In genomic region chr3:33313331-33313730, GRCh38 we compare ENCODE assay signal across 31 cellular contexts. TPM values are rescaled to one million over a fixed set of nuclear protein-coding genes. Genes with fewer than 3 reads are reported as not detected.
DNase-seq lines count a peak whose midpoint lies in the region; ATAC-seq, FAIRE-seq and TF ChIP-seq lines count a peak whose summit lies in the region.
"Had no signal": no experiment of that assay in that cellular context is flagged by ENCODE, and none has a peak within 500 bp of the region (broad histone marks: within the 10 kb centered on the region; RNA-seq: fewer than 3 reads in every experiment).

No MANE protein-coding gene starts in this region.

- no peak for TF ChIP-seq POLR2A in A549 (IDR thresholded peaks at IDR 0.05; ENCODE audit: low read length)
- TF ChIP-seq POLR2A in IMR-90 (IDR thresholded peaks at IDR 0.05; ENCODE audit: low read depth, low read length), result no peak

- H3K56ac ChIP-seq in IMR-90 (ENCODE audit: extremely low read depth, insufficient read depth, low read length), result no peak overlapping the region
- no peak overlapping the region for H3K56ac ChIP-seq in H9 (ENCODE audit: insufficient read length, low read depth, low read length)

- H3K27ac ChIP-seq in A549 (peak overlapping the region in 1 of 2 experiments; percentile 32; a peak in 2 of 6 replicates), IMR-90 (ENCODE audit: insufficient read depth, low read length) (no peak overlapping the region), brain microvascular endothelial cell (no peak overlapping the region), H9 (ENCODE audit: insufficient read length, low read depth, low read length) (no peak overlapping the region)
- H3K27ac ChIP-seq: dorsolateral prefrontal cortex, heart right ventricle, RWPE1, vagina had no signal

- peaks cover 6 to 10% of the 10 kb centered on the region in 2 experiments; a peak in 4 of 5 replicates for H3K9me3 Mint-ChIP-seq in H9
- H3K9me3 Mint-ChIP-seq: activated T-helper 2 cell treated with anti-CD3 and anti-CD28 coated beads, Interferon-gamma antibody, Interleukin-2, Interleukin-4, amounts not matched to agents 10 μg/mL and 5 μg/mL and 100 μg/mL, durations not matched to agents 14 hours and 24 hours and 36 hours; central memory CD8-positive, alpha-beta T cell had no signal

- no peak overlapping the region for H3K4me3 Mint-ChIP-seq in H9
- H3K4me3 Mint-ChIP-seq: activated CD8-positive, alpha-beta T cell treated with anti-CD3 and anti-CD28 coated beads, Interleukin-2, amount 10 ng/mL, durations not matched to agents 7 days and 5 days; activated naive CD8-positive, alpha-beta T cell; CD4-positive, alpha-beta T cell; central memory CD8-positive, alpha-beta T cell; GM23338; stimulated activated naive CD8-positive, alpha-beta T cell treated with anti-CD3 and anti-CD28 coated beads, Interleukin-15, Interleukin-2, amounts not matched to agents 100 ng/mL and 50 ng/mL, for 24 hours; T-helper 1 cell treated with Interleukin-12 subunit alpha and Interleukin-12 subunit beta and Interleukin-4 antibody, amounts not matched to agents 30 μg/mL and 1 μg/mL, for 36 hours had no signal

- no peak overlapping the region for H2AK9ac ChIP-seq in IMR-90 (replicated peaks; ENCODE audit: low read depth, low read length, poor library complexity)

- no peak overlapping the region for H3K27ac Mint-ChIP-seq in H9
- H3K27ac Mint-ChIP-seq: activated CD8-positive, alpha-beta T cell treated with anti-CD3 and anti-CD28 coated beads, Interleukin-2, amount 10 ng/mL, durations not matched to agents 7 days and 5 days; activated naive CD8-positive, alpha-beta T cell; activated T-helper 2 cell treated with anti-CD3 and anti-CD28 coated beads, Interferon-gamma antibody, Interleukin-2, Interleukin-4, amounts not matched to agents 10 μg/mL and 5 μg/mL and 100 μg/mL, durations not matched to agents 14 hours and 24 hours and 36 hours; CD4-positive, alpha-beta T cell; GM23338; stimulated activated naive CD8-positive, alpha-beta T cell treated with anti-CD3 and anti-CD28 coated beads, Interleukin-15, Interleukin-2, amounts not matched to agents 100 ng/mL and 50 ng/mL, for 24 hours; T-helper 1 cell treated with Interleukin-12 subunit alpha and Interleukin-12 subunit beta and Interleukin-4 antibody, amounts not matched to agents 30 μg/mL and 1 μg/mL, for 36 hours had no signal

- ATAC-seq in A549, result peak in 1 of 2 experiments; percentile 78; a peak in 3 of 6 replicates
- ATAC-seq in IMR-90 (ENCODE audit: low read depth), result peak; percentile 75
- ATAC-seq: activated CD8-positive, alpha-beta T cell treated with anti-CD3 and anti-CD28 coated beads, Interleukin-2, amount 10 ng/mL, durations not matched to agents 7 days and 5 days; GM23338; heart right ventricle had no signal

- H4K8ac ChIP-seq in IMR-90 (ENCODE audit: low read depth in 2 of 2, low read length in 2 of 2) (no peak overlapping the region), H9 (replicated peaks; ENCODE audit: insufficient read length, low read depth, low read length) (no peak overlapping the region)

- H3K79me1 ChIP-seq in IMR-90 (ENCODE audit: low read depth in 1 of 2, low read length in 2 of 2) (peaks cover 9 to 19% of the 10 kb centered on the region in 2 experiments; a peak in 3 of 4 replicates), H9 (ENCODE audit: insufficient read depth, low read depth, low read length, poor library complexity, severe bottlenecking) (no peaks in the 10 kb centered on the region)

- in situ Hi-C loops in IMR-90 (cut with MboI; ENCODE audit: low sequenced_read_pairs), result no loop called here
- in situ Hi-C loops in brain microvascular endothelial cell (cut with HindIII; ENCODE audit: low pct_ligation_motif_present, low sequenced_read_pairs), result no loop called here
- in situ Hi-C loops in GM13976 (cut with MboI; ENCODE audit: low sequenced_read_pairs, unreplicated experiment), result no loop called here

- no peak for TF ChIP-seq EP300 in A549 (IDR thresholded peaks at IDR 0.05)

- H3K36me3 Mint-ChIP-seq in H9 (ENCODE audit: insufficient read depth in 1 of 3, low read depth in 3 of 3), result peaks cover 0 to 6% (median 6%) of the 10 kb centered on the region in 3 experiments; a peak in 4 of 7 replicates

- no peak for FAIRE-seq in A549 (lab: Jason Lieb, UNC)
- FAIRE-seq: D721Med, GM12891 had no signal

- H4K5ac ChIP-seq in IMR-90 (ENCODE audit: low read depth, low read length) (no peak overlapping the region), H9 (ENCODE audit: insufficient read length, low read depth, low read length) (no peak overlapping the region)

- no peak overlapping the region for H2BK120ac ChIP-seq in IMR-90 (ENCODE audit: low read depth, low read length)
- H2BK120ac ChIP-seq in H9 (ENCODE audit: low read depth, low read length, poor library complexity, severe bottlenecking), result no peak overlapping the region

- H3K4me2 ChIP-seq in A549 (peak overlapping the region; percentile 43), IMR-90 (ENCODE audit: low read depth, low read length) (no peak overlapping the region), H9 (ENCODE audit: insufficient read depth, insufficient read length, low read length) (no peak overlapping the region)
- H3K4me2 ChIP-seq: GM23338 had no signal

- H3K23ac ChIP-seq in IMR-90 (ENCODE audit: low read depth, low read length) (0 out of 2 replicates have a peak overlapping the region, but pooled peaks have one; percentile 11), H9 (ENCODE audit: insufficient read length, low read depth, low read length) (no peak overlapping the region)

- H3K18ac ChIP-seq in IMR-90 (ENCODE audit: low read depth, low read length) (no peak overlapping the region), H9 (ENCODE audit: insufficient read length, low read depth, low read length) (no peak overlapping the region)

- H2BK5ac ChIP-seq in IMR-90 (ENCODE audit: low read depth, low read length, poor library complexity, severe bottlenecking), result no peak overlapping the region
- H2BK5ac ChIP-seq in H9 (ENCODE audit: insufficient read length, low read length), result no peak overlapping the region

- H3K14ac ChIP-seq in IMR-90 (replicated peaks; ENCODE audit: low read depth, low read length) (no peak overlapping the region), H9 (ENCODE audit: insufficient read depth, low read length) (no peak overlapping the region)

- H3K4ac ChIP-seq in IMR-90 (ENCODE audit: low read depth, low read length) (0 out of 2 replicates have a peak overlapping the region, but pooled peaks have one; percentile 5), H9 (ENCODE audit: low read depth, low read length) (no peak overlapping the region)

- TF ChIP-seq RAD21 in A549 (conservative IDR thresholded peaks at IDR 0.05 in 1 of 2, IDR thresholded peaks at IDR 0.05 in 1 of 2) (no peak), IMR-90 (IDR thresholded peaks at IDR 0.05; ENCODE audit: low read length) (no peak)

- DNase-seq in A549 (ENCODE audit: low read depth in 1 of 2, low spot score in 1 of 2), result peak in 1 of 2 experiments; percentile 46
- DNase-seq in IMR-90, result peak; percentile 35
- DNase-seq in brain microvascular endothelial cell, result peak; percentile 70
- peak; percentile 51 for DNase-seq in iris pigment epithelial cell (ENCODE audit: low read depth)
- DNase-seq in H9, result no peak
- no peak for DNase-seq in activated naive CD4-positive, alpha-beta T cell treated with Interleukin-2 at 50 U/mL for 16 hours
- no peak for DNase-seq in GM13976 (ENCODE audit: low spot score)
- DNase-seq in RPMI8226, result no peak
- DNase-seq: activated CD4-positive, alpha-beta T cell treated with anti-CD3 and anti-CD28 coated beads for 1 hour; activated CD8-positive, alpha-beta T cell treated with anti-CD3 and anti-CD28 coated beads, Interleukin-2, amount 10 ng/mL, durations not matched to agents 7 days and 5 days; AML-193; aorta; CD4-positive, alpha-beta T cell; dorsolateral prefrontal cortex; heart right ventricle; KBM-7; NCI-H1436 treated with DMSO at 0.1 percent for 48 hours; NCI-H446; NCI-H82; posterior cingulate gyrus had no signal

- no peaks in the 10 kb centered on the region for H3K23me2 ChIP-seq in H9 (ENCODE audit: insufficient read length, low read depth, low read length, poor library complexity, severe bottlenecking)

- peaks cover 10 to 14% of the 10 kb centered on the region in 2 experiments for H3K4me1 Mint-ChIP-seq in H9
- H3K4me1 Mint-ChIP-seq: central memory CD8-positive, alpha-beta T cell had no signal

- H3K9me3 ChIP-seq in A549 (peaks cover 7% of the 10 kb centered on the region; the same call in 2 of the 3 replicates), IMR-90 (ENCODE audit: control insufficient read depth, insufficient read depth, low read length) (peaks cover 8% of the 10 kb centered on the region), H9 (ENCODE audit: control insufficient read depth, low read depth, low read length) (no peaks in the 10 kb centered on the region)
- H3K9me3 ChIP-seq: vagina had no signal

- no peak overlapping the region for H2BK12ac ChIP-seq in H9 (ENCODE audit: insufficient read length, low read depth, low read length)

- H4K91ac ChIP-seq in IMR-90 (ENCODE audit: insufficient read depth, low read depth, low read length) (no peak overlapping the region), H9 (ENCODE audit: insufficient read length, low read depth, low read length) (no peak overlapping the region)

- H3K27me3 Mint-ChIP-seq in H9 (ENCODE audit: low read depth), result no peaks in the 10 kb centered on the region; the same call in 1 of the 2 replicates

- CTCF ChIA-PET in A549 (lab: Yijun Ruan, JAX) (no interaction called here), IMR-90 (lab: Yijun Ruan, JAX) (no interaction called here)

- TF ChIP-seq CTCF in A549 (IDR thresholded peaks at IDR 0.05), result no peak
- TF ChIP-seq CTCF in IMR-90 (conservative IDR thresholded peaks at IDR 0.05; ENCODE audit: low read depth, low read length), result no peak
- TF ChIP-seq CTCF in brain microvascular endothelial cell (IDR thresholded peaks at IDR 0.05; ENCODE audit: low read depth, low read length, missing control alignments), result no peak
- TF ChIP-seq CTCF in H9 (conservative IDR thresholded peaks at IDR 0.05), result no peak
- TF ChIP-seq CTCF in GM13976 (IDR thresholded peaks at IDR 0.05; ENCODE audit: borderline replicate concordance, control extremely low read depth, extremely low read depth, insufficient read depth, missing control alignments), result no peak

- no peak overlapping the region for H3K4me3 ChIP-seq in A549
- no peak overlapping the region for H3K4me3 ChIP-seq in IMR-90 (ENCODE audit: insufficient read depth, low read depth, low read length)
- no peak overlapping the region for H3K4me3 ChIP-seq in brain microvascular endothelial cell (ENCODE audit: low read depth, low read length)
- H3K4me3 ChIP-seq: dorsolateral prefrontal cortex, GM23338, heart right ventricle, vagina had no signal

- H2AFZ ChIP-seq in IMR-90 (replicated peaks; ENCODE audit: low read length, poor library complexity) (no peak overlapping the region), H9 (ENCODE audit: low read length) (no peak overlapping the region)
- H2AFZ ChIP-seq: GM23338 had no signal

- no peaks in the 10 kb centered on the region for H3K79me2 ChIP-seq in H9 (ENCODE audit: insufficient read depth, low read length)

- POLR2A ChIA-PET in A549 (lab: Yijun Ruan, JAX) (no interaction called here), IMR-90 (lab: Charles Lee; ENCODE audit: unreplicated experiment) (no interaction called here)

- H4K20me1 ChIP-seq in IMR-90 (ENCODE audit: insufficient read depth, low read length) (no peaks in the 10 kb centered on the region), H9 (ENCODE audit: control insufficient read depth, insufficient read depth, insufficient read length) (no peaks in the 10 kb centered on the region)

- H3K9ac ChIP-seq in IMR-90 (ENCODE audit: low read depth, low read length) (no peak overlapping the region), H9 (ENCODE audit: extremely low read depth, insufficient read length, low read length) (no peak overlapping the region)

- no peak overlapping the region for H3T11ph ChIP-seq in H9 (ENCODE audit: low read length)

- H3K9me1 ChIP-seq in IMR-90 (ENCODE audit: insufficient read depth, low read length), result peaks cover 4% of the 10 kb centered on the region; the same call in 1 of the 2 replicates

- no peaks in the 10 kb centered on the region for H3K27me3 ChIP-seq in IMR-90 (ENCODE audit: control insufficient read depth, insufficient read depth, low read length)
- no peaks in the 10 kb centered on the region for H3K27me3 ChIP-seq in brain microvascular endothelial cell (replicated peaks)
- H3K27me3 ChIP-seq in H9 (ENCODE audit: insufficient read depth, low read length), result no peaks in the 10 kb centered on the region
- H3K27me3 ChIP-seq: dorsolateral prefrontal cortex, heart right ventricle, vagina had no signal

- no TSS peak for BruUV-seq in IMR-90 (replicated peaks; lab: Mats Ljungman, UMichigan)

- no peak overlapping the region for H2BK15ac ChIP-seq in IMR-90 (ENCODE audit: low read depth, low read length)
- H2BK15ac ChIP-seq in H9 (ENCODE audit: low read depth, low read length), result no peak overlapping the region

- intact Hi-C loops in IMR-90 (cut with micrococcal nuclease), result no loop called here

- H2BK20ac ChIP-seq in IMR-90 (ENCODE audit: low read depth, low read length) (peak overlapping the region; percentile 42; the same call in 1 of the 2 replicates), H9 (ENCODE audit: low read depth, low read length, poor library complexity, severe bottlenecking) (no peak overlapping the region)

- dilution Hi-C loops in IMR-90 (cut with HindIII; ENCODE audit: low sequenced_read_pairs, unreplicated experiment), result no loop called here

- H3K4me1 ChIP-seq in A549 (peaks cover 60% of the 10 kb centered on the region), IMR-90 (ENCODE audit: control insufficient read depth, insufficient read depth, low read length) (peaks cover 3% of the 10 kb centered on the region; the same call in 1 of the 2 replicates), H9 (ENCODE audit: insufficient read depth, low read length) (no peaks in the 10 kb centered on the region; the same call in 1 of the 2 replicates)
- H3K4me1 ChIP-seq: vagina had no signal

- H3K36me3 ChIP-seq in IMR-90 (ENCODE audit: control insufficient read depth, insufficient read depth, low read length) (peaks cover 4% of the 10 kb centered on the region; the same call in 1 of the 2 replicates), brain microvascular endothelial cell (replicated peaks) (no peaks in the 10 kb centered on the region)
- H3K36me3 ChIP-seq: vagina had no signal

- H2AK5ac ChIP-seq in IMR-90 (ENCODE audit: low read depth, low read length) (no peak overlapping the region), H9 (ENCODE audit: insufficient read length, low read length) (no peak overlapping the region)

RNA-seq across cellular contexts. Expression of gene FBXL2, which starts 36.1 kb away (rescaled TPM):
- polyA plus RNA-seq in A549 (2011; rRNA removed) (15.7 and 18.5 TPM in 2 replicates), A549 (2017; fragmentation: RNase III; extraction: RNeasy Plus Mini Kit Qiagen cat#74134 plus additional on column Dnase treatment) (6.9 to 7.5 TPM (median 7.5 TPM) in 3 replicates), IMR-90 (2012; rRNA removed) (14.4 and 15.8 TPM in 2 replicates)
- polyA plus RNA-seq in A549 (2012; cell fraction: cytosol; rRNA removed), result 8.5 and 10.3 TPM in 2 replicates
- polyA plus RNA-seq in A549 (2012; cell fraction: nucleus; rRNA removed), result 23.1 and 30.0 TPM in 2 replicates
- 21.0 and 23.8 TPM in 2 replicates for polyA minus RNA-seq in A549 (2011; rRNA and poly(A)+ RNA removed)
- total RNA-seq in IMR-90 (2012; rRNA removed) (15.6 and 21.0 TPM in 2 replicates), H9 (2021) (2.7 and 3.0 TPM in 2 replicates)
- 12.7 and 16.1 TPM in 2 replicates for polyA plus RNA-seq in IMR-90 (2012; cell fraction: cytosol; rRNA removed)
- polyA plus RNA-seq in IMR-90 (2012; cell fraction: nucleus; rRNA removed; ENCODE audit: low replicate concordance), result 28.4 and 30.7 TPM in 2 replicates
- total RNA-seq: activated CD8-positive, alpha-beta T cell treated with anti-CD3 and anti-CD28 coated beads, Interleukin-2, amount 10 ng/mL, durations not matched to agents 7 days and 5 days; CD4-positive, alpha-beta T cell; HT-29 had no signal

Comparison
In these comparisons a context has a peak if more than half of its experiments do, and no peak if none do; other contexts are left out.
1. DNase-seq: peak in IMR-90 (single experiment), brain microvascular endothelial cell (single experiment) and iris pigment epithelial cell (single experiment); none in H9 (single experiment), activated naive CD4-positive, alpha-beta T cell treated with Interleukin-2 at 50 U/mL for 16 hours (single experiment), GM13976 (single experiment) and RPMI8226 (single experiment).